28 cellular contexts compared by ENCODE assay signal in the genomic region with DNA sequence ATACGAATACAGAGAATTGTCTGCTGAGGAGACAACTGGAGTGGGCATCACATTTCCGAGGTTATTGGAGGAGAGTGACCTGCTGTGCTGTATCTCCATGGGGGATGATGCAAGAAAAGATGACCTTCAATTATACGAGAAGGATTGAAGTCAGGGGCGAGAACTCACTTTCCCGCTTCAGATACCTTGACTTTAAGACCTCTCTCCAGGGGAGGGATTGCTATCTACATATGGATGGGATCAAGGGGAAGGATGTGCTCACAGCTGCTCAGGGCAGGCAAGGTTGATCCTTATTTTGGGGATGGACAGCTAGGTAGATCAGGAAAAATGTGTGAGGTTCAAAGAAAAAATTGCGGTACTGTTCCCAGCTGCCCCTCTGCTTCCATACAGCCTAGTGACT. TPM values are rescaled to one million over a fixed set of nuclear protein-coding genes. Genes with fewer than 3 reads are reported as not detected.
"Had no signal": no experiment of that assay in that cellular context is flagged by ENCODE, and none has a peak within 500 bp of the region (broad histone marks: within the 10 kb centered on the region; RNA-seq: fewer than 3 reads in every experiment).

No MANE protein-coding gene starts in this region.

- H3K4me3 Mint-ChIP-seq: stimulated activated memory B cell treated with anti-CD40 and anti-IgM and Interleukin-4, amounts not matched to agents 10 μg/mL and 1 μg/mL and 100 μg/mL, for 72 hours; stimulated activated naive CD8-positive, alpha-beta T cell treated with anti-CD3 and anti-CD28 coated beads, Interleukin-15, Interleukin-2, amounts not matched to agents 100 ng/mL and 50 ng/mL, for 24 hours had no signal

- H3K4me1 Mint-ChIP-seq: stimulated activated memory B cell treated with anti-CD40 and anti-IgM and Interleukin-4, amounts not matched to agents 10 μg/mL and 1 μg/mL and 100 μg/mL, for 72 hours had no signal

- H3K36me3 ChIP-seq: esophagus muscularis mucosa, gastroesophageal sphincter, spleen, tibial artery, upper lobe of left lung, uterus had no signal

- DNase-seq: cortex of kidney; effector memory CD4-positive, alpha-beta T cell; foreskin fibroblast; head of caudate nucleus; islet precursor cell; mammary epithelial cell; naive thymus-derived CD8-positive, alpha-beta T cell; posterior cingulate gyrus; spleen; stimulated activated CD4-positive, alpha-beta T cell treated with anti-CD3 and anti-CD28 coated beads, Interleukin-15, amount 100 ng/mL, for 24 hours; stimulated activated CD4-positive, alpha-beta T cell treated with anti-CD3 and anti-CD28 coated beads, Interleukin-1b, Interleukin-23, amount 100 ng/mL, for 48 hours; stimulated activated CD4-positive, alpha-beta T cell treated with anti-CD3 and anti-CD28 coated beads, Interleukin-4, amount 100 ng/mL, for 24 hours; uterus had no signal

- ATAC-seq: gastroesophageal sphincter; left lobe of liver; naive thymus-derived CD8-positive, alpha-beta T cell; sciatic nerve; stimulated activated memory B cell treated with anti-CD40 and anti-IgM and Interleukin-4, amounts not matched to agents 10 μg/mL and 1 μg/mL and 100 μg/mL, for 72 hours had no signal

- H3K27ac Mint-ChIP-seq: naive thymus-derived CD8-positive, alpha-beta T cell; stimulated activated memory B cell treated with anti-CD40 and anti-IgM and Interleukin-4, amounts not matched to agents 10 μg/mL and 1 μg/mL and 100 μg/mL, for 72 hours; stimulated activated naive CD8-positive, alpha-beta T cell treated with anti-CD3 and anti-CD28 coated beads, Interleukin-15, Interleukin-2, amounts not matched to agents 100 ng/mL and 50 ng/mL, for 24 hours had no signal

- H3K4me3 ChIP-seq: esophagus muscularis mucosa, gastroesophageal sphincter, hepatocyte, mucosa of descending colon, spleen, tibial artery, upper lobe of left lung, uterus had no signal

- H3K4me1 ChIP-seq: esophagus muscularis mucosa, gastroesophageal sphincter, tibial artery, uterus had no signal

- H3K27me3 ChIP-seq: tibial artery, upper lobe of left lung, uterus had no signal

- H3K27ac ChIP-seq: epithelial cell of prostate, esophagus muscularis mucosa, gastroesophageal sphincter, hepatocyte, tibial artery, upper lobe of left lung, uterus had no signal

- H3K36me3 Mint-ChIP-seq: naive thymus-derived CD8-positive, alpha-beta T cell; stimulated activated memory B cell treated with anti-CD40 and anti-IgM and Interleukin-4, amounts not matched to agents 10 μg/mL and 1 μg/mL and 100 μg/mL, for 72 hours had no signal

- H3K9me3 Mint-ChIP-seq: naive thymus-derived CD8-positive, alpha-beta T cell; stimulated activated memory B cell treated with anti-CD40 and anti-IgM and Interleukin-4, amounts not matched to agents 10 μg/mL and 1 μg/mL and 100 μg/mL, for 72 hours; stimulated activated naive CD8-positive, alpha-beta T cell treated with anti-CD3 and anti-CD28 coated beads, Interleukin-15, Interleukin-2, amounts not matched to agents 100 ng/mL and 50 ng/mL, for 24 hours had no signal

- H3K9me3 ChIP-seq: esophagus muscularis mucosa, gastroesophageal sphincter, mucosa of descending colon, spleen, tibial artery, upper lobe of left lung, uterus had no signal

- H3K27me3 Mint-ChIP-seq: stimulated activated naive CD8-positive, alpha-beta T cell treated with anti-CD3 and anti-CD28 coated beads, Interleukin-15, Interleukin-2, amounts not matched to agents 100 ng/mL and 50 ng/mL, for 24 hours had no signal

RNA-seq across cellular contexts. Expression of a gene that starts 24.4 kb away (rescaled TPM):
- total RNA-seq: esophagus muscularis mucosa; gastroesophageal sphincter; hepatocyte; left lobe of liver; lower leg skin; mammary epithelial cell; mucosa of descending colon; naive thymus-derived CD8-positive, alpha-beta T cell; osteocyte; pulmonary artery endothelial cell; sciatic nerve; skeletal muscle tissue; spleen; upper lobe of left lung; uterus had no signal

RNA-seq across cellular contexts. Expression of a gene that starts 59.6 kb away (rescaled TPM):
- total RNA-seq: hepatocyte, mammary epithelial cell, osteocyte, pulmonary artery endothelial cell had no signal
